In the genomic region with DNA sequence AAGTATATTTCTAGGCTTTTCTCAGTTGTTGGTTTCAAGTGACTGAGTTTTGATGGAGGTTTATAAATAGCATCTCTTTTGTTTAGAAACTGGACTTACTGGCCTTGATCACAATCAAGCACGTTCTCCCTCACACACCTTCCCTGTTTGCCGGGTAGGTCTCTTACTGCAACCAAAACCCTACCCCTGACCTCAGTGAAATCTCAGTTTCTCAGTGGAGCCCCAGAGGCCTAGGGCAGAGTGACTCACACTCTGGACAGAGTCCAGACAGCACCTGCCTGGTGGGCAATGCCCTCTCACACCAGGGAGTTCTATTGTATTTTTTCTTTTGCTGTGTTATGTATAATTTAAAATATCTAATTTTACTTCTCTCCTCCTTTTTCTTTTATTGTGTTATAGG, we compare ENCODE assay signal across 19 cellular contexts. TPM values are rescaled to one million over a fixed set of nuclear protein-coding genes. Genes with fewer than 3 reads are reported as not detected.
DNase-seq lines count a peak whose midpoint lies in the region; ATAC-seq and TF ChIP-seq lines count a peak whose summit lies in the region.
"Had no signal": no experiment of that assay in that cellular context is flagged by ENCODE, and none has a peak within 500 bp of the region (broad histone marks: within the 10 kb centered on the region; RNA-seq: fewer than 3 reads in every experiment).

No MANE protein-coding gene starts in this region.

- H3K27me3 ChIP-seq in Caco-2 (replicated peaks; ENCODE audit: control insufficient read depth, insufficient read depth, low read length): no peaks in the 10 kb centered on the region
- H3K27me3 ChIP-seq: uterus had no signal

- peaks cover 7% of the 10 kb centered on the region for H3K36me3 Mint-ChIP-seq in Caco-2 (ENCODE audit: insufficient read depth, unreplicated experiment)
- H3K36me3 Mint-ChIP-seq: brain had no signal

- H3K4me1 ChIP-seq in Caco-2: no peaks in the 10 kb centered on the region
- H3K4me1 ChIP-seq: uterus had no signal

- H3K4me3 Mint-ChIP-seq in Caco-2 (ENCODE audit: unreplicated experiment): no peak overlapping the region
- H3K4me3 Mint-ChIP-seq: brain, nephron had no signal

- TF ChIP-seq CTCF in GM13977 (IDR thresholded peaks at IDR 0.05; ENCODE audit: extremely low read depth, insufficient read depth, missing control alignments) (no peak), Caco-2 (IDR thresholded peaks at IDR 0.05; ENCODE audit: insufficient read depth in 1 of 2, low read depth in 1 of 2, low read length in 1 of 2, severe bottlenecking in 1 of 2, unreplicated experiment in 1 of 2) (no peak)

- CTCF ChIA-PET in Caco-2 (lab: Charles Lee): no interaction called here

- H3K4me3 ChIP-seq in Caco-2 (ENCODE audit: low read depth, low read length): no peak overlapping the region
- H3K4me3 ChIP-seq: lung, SJCRH30, uterus had no signal

- no TSS peak for BruUV-seq in Caco-2 (replicated peaks; lab: Mats Ljungman, UMichigan)

- H3K36me3 ChIP-seq in Caco-2 (ENCODE audit: control insufficient read depth, insufficient read depth, low read length): no peaks in the 10 kb centered on the region
- H3K36me3 ChIP-seq: SJCRH30, uterus had no signal

- H3K27ac Mint-ChIP-seq in Caco-2 (ENCODE audit: unreplicated experiment): no peak overlapping the region
- H3K27ac Mint-ChIP-seq: brain, nephron had no signal

- H3K27me3 Mint-ChIP-seq in Caco-2 (ENCODE audit: insufficient read depth, unreplicated experiment): no peaks in the 10 kb centered on the region

- H3K9me3 Mint-ChIP-seq in Caco-2 (ENCODE audit: unreplicated experiment): no peaks in the 10 kb centered on the region

- ATAC-seq in GM19468 (IDR thresholded peaks at IDR 0.05; ENCODE audit: extremely low read depth, unreplicated experiment) (peak; percentile 20), HG02885 (IDR thresholded peaks at IDR 0.05; ENCODE audit: poor library complexity, unreplicated experiment) (peak; percentile 91)

- in situ Hi-C loops in GM13977 (cut with MboI; ENCODE audit: low pct_unique_long_range_greater_than_20kb, low sequenced_read_pairs, unreplicated experiment): no loop called here

- intact Hi-C loops in Caco-2 (cut with micrococcal nuclease; ENCODE audit: unreplicated experiment): no loop called here

- POLR2A ChIA-PET in Caco-2 (lab: Charles Lee): no interaction called here

- no peaks in the 10 kb centered on the region for H3K9me3 ChIP-seq in Caco-2
- H3K9me3 ChIP-seq: SJCRH30, uterus had no signal

- DNase-seq in GM13977 (ENCODE audit: low spot score) (peak; percentile 31), NCI-H146 treated with DMSO at 0.1 percent for 48 hours (lab: John Stamatoyannopoulos, UW; ENCODE audit: unreplicated experiment) (peak; percentile 14), Caco-2 (no peak), DMS153 treated with DMSO at 0.1 percent for 48 hours (lab: John Stamatoyannopoulos, UW; ENCODE audit: unreplicated experiment) (no peak), HCEC 1CT (no peak), RPMI8226 (no peak)
- DNase-seq: activated naive CD4-positive, alpha-beta T cell; effector CD4-positive, alpha-beta T cell; IMR-90; NCI-H1417; NCI-H526; stimulated activated CD4-positive, alpha-beta T cell treated with anti-CD3 and anti-CD28 coated beads, Interleukin-2, amount 100 ng/mL, for 24 hours; uterus had no signal

- no peaks in the 10 kb centered on the region for H3K4me1 Mint-ChIP-seq in Caco-2 (ENCODE audit: low read depth, unreplicated experiment)
- H3K4me1 Mint-ChIP-seq: brain, nephron had no signal

RNA-seq across cellular contexts. Expression of gene EPB41L4B, which starts 48.4 kb away (rescaled TPM):
- total RNA-seq in Caco-2 (2022): 14.7 and 16.3 TPM in 2 replicates

Comparison
In these comparisons a context has a peak if more than half of its experiments do, and no peak if none do; other contexts are left out.
1. DNase-seq: peak in GM13977 (single experiment) and NCI-H146 treated with DMSO at 0.1 percent for 48 hours (single experiment); none in Caco-2 (0 of 2), DMS153 treated with DMSO at 0.1 percent for 48 hours (single experiment), HCEC 1CT (single experiment) and RPMI8226 (single experiment).